ENCODE assay signal across 9 cellular contexts in the genomic region with DNA sequence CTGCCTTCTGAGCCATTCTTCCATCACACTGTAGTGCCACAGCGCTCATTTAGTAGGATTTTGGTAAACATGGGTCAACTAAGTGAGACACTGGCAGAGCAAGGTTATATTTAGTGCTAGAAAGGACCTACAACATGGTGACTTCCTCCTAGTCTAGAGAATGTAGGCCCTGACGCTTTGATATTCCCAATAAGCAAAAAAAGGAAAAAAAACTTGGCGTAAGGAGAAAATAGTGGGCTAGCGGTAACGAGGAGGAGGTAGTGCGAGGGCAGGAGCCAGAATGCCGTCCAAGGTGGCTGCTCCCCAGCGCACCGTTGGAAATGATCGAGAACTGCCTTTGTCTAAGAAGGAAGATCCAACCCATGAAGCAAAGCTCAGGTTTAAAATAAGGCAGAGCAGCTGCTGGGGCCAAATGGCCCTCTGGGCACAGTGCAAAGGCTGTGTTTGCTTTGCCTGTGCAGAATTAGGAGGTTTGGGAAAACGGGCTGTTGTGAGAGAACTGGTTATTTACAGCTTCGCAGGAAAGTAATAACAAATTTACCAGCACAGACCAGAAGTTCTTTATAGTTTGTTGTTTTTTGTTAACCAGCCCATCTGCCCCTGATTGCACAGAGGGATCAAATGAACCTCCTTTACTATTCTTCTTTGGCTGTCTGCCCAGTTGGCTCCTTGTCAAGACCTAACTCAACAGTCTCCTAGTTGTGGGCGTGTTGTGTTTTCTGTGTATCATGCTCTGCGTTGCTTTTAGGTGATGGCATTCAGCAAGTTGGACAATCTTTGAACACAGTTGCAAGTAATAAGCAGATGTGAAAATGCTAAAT.
DNase-seq lines count a peak whose midpoint lies in the region; ATAC-seq, FAIRE-seq and TF ChIP-seq lines count a peak whose summit lies in the region.
"Had no signal": no experiment of that assay in that cellular context is flagged by ENCODE, and none has a peak within 500 bp of the region (broad histone marks: within the 10 kb centered on the region; RNA-seq: fewer than 3 reads in every experiment).

No MANE protein-coding gene starts in this region.

- peak overlapping the region; percentile 39 for H3K4me2 ChIP-seq in A549

- TF ChIP-seq CTCF in A549 (IDR thresholded peaks at IDR 0.05) (no peak), fibroblast of the aortic adventitia (IDR thresholded peaks at IDR 0.05; ENCODE audit: insufficient read depth, low read length) (no peak)

- no peak overlapping the region for H3K4me3 Mint-ChIP-seq in activated CD4-positive, alpha-beta T cell treated with anti-CD3 and anti-CD28 coated beads, Interleukin-2, amount 10 ng/mL, durations not matched to agents 7 days and 5 days

- DNase-seq in A549 (ENCODE audit: low read depth in 1 of 2, low spot score in 1 of 2) (peak in 1 of 2 experiments; percentile 71), RKO (ENCODE audit: low spot score) (peak; percentile 25), fibroblast of the aortic adventitia (ENCODE audit: low read depth) (peak; percentile 92), stromal cell of bone marrow (ENCODE audit: low read depth) (peak; percentile 66)
- no peak for DNase-seq in activated CD4-positive, alpha-beta T cell treated with anti-CD3 and anti-CD28 coated beads, Interleukin-2, amount 10 ng/mL, durations not matched to agents 7 days and 5 days
- no peak for DNase-seq in activated naive CD4-positive, alpha-beta T cell treated with Interleukin-2 at 50 U/mL for 16 hours

- H3K27ac ChIP-seq in A549, result no peak overlapping the region

- H3K9me3 ChIP-seq in A549, result no peaks in the 10 kb centered on the region

- WGBS in A549 (ENCODE audit: missing lambda C conversion rate), result 72% methylated on average over 14 of the region's 14 CpGs

- H3K4me1 ChIP-seq in A549, result peaks cover 15% of the 10 kb centered on the region

- no peak overlapping the region for H3K27ac Mint-ChIP-seq in activated CD4-positive, alpha-beta T cell treated with anti-CD3 and anti-CD28 coated beads, Interleukin-2, amount 10 ng/mL, durations not matched to agents 7 days and 5 days

- no peak for TF ChIP-seq POLR2A in A549 (IDR thresholded peaks at IDR 0.05; ENCODE audit: low read length)

- TF ChIP-seq EP300 in A549 (IDR thresholded peaks at IDR 0.05), result no peak
- TF ChIP-seq EP300 in Ishikawa (IDR thresholded peaks at IDR 0.05; ENCODE audit: borderline replicate concordance), result no peak

- peaks cover 4% of the 10 kb centered on the region for H3K27me3 Mint-ChIP-seq in activated CD4-positive, alpha-beta T cell treated with anti-CD3 and anti-CD28 coated beads, Interleukin-2, amount 10 ng/mL, durations not matched to agents 7 days and 5 days

- peaks cover 5% of the 10 kb centered on the region for H3K4me1 Mint-ChIP-seq in activated CD4-positive, alpha-beta T cell treated with anti-CD3 and anti-CD28 coated beads, Interleukin-2, amount 10 ng/mL, durations not matched to agents 7 days and 5 days

- H3K9me3 Mint-ChIP-seq in activated CD4-positive, alpha-beta T cell treated with anti-CD3 and anti-CD28 coated beads, Interleukin-2, amount 10 ng/mL, durations not matched to agents 7 days and 5 days, result no peaks in the 10 kb centered on the region

- POLR2A ChIA-PET in A549 (lab: Yijun Ruan, JAX), result no interaction called here
- POLR2A ChIA-PET in activated CD4-positive, alpha-beta T cell treated with anti-CD3 and anti-CD28 coated beads, Interleukin-2, amount 10 ng/mL, durations not matched to agents 7 days and 5 days (lab: Charles Lee), result no interaction called here

- CTCF ChIA-PET in A549 (lab: Yijun Ruan, JAX), result interaction anchor here (1.2 to 15.6 kb wide), 3 partner anchors 14 to 196 kb away, joined by 3 to 209 read pairs (median 114); partner anchors contain the start of gene ASAP2
- CTCF ChIA-PET in activated CD4-positive, alpha-beta T cell treated with anti-CD3 and anti-CD28 coated beads, Interleukin-2, amount 10 ng/mL, durations not matched to agents 7 days and 5 days (lab: Charles Lee), result interaction anchor here (1.5 kb wide), 1 partner anchor 9 kb away, joined by 3 read pairs; no protein-coding TSS in a partner anchor

- TF ChIP-seq RAD21 in A549 (conservative IDR thresholded peaks at IDR 0.05 in 1 of 2, IDR thresholded peaks at IDR 0.05 in 1 of 2) (no peak), Ishikawa (IDR thresholded peaks at IDR 0.05; ENCODE audit: low read depth) (no peak)

- FAIRE-seq in A549 (lab: Jason Lieb, UNC), result no peak
- FAIRE-seq: G401.6 had no signal

- H3K36me3 Mint-ChIP-seq in activated CD4-positive, alpha-beta T cell treated with anti-CD3 and anti-CD28 coated beads, Interleukin-2, amount 10 ng/mL, durations not matched to agents 7 days and 5 days (ENCODE audit: low read depth), result no peaks in the 10 kb centered on the region

- H3K4me3 ChIP-seq in A549 (no peak overlapping the region), fibroblast of the aortic adventitia (ENCODE audit: low read depth, low read length) (no peak overlapping the region)

- ATAC-seq in A549, result peak in 1 of 2 experiments; percentile 49; a peak in 3 of 6 replicates
- no peak for ATAC-seq in GM18517 (IDR thresholded peaks at IDR 0.05; ENCODE audit: unreplicated experiment)

TF ChIP-seq in A549, 52 proteins besides CTCF, POLR2A, EP300 and RAD21:
- TF ChIP-seq SMC3 (IDR thresholded peaks at IDR 0.05), result no peak
- no peak for TF ChIP-seq TP53 (CRISPR knock-in tag; IDR thresholded peaks at IDR 0.05)
- TF ChIP-seq HOXB13 (CRISPR knock-in tag; IDR thresholded peaks at IDR 0.05; ENCODE audit: low read depth), result no peak
- TF ChIP-seq KDM1A (IDR thresholded peaks at IDR 0.05; ENCODE audit: low read depth), result no peak

TF ChIP-seq in Ishikawa, 13 proteins besides CTCF, POLR2A, EP300 and RAD21:
- TF ChIP-seq FOXM1 (IDR thresholded peaks at IDR 0.05; ENCODE audit: borderline replicate concordance, low read depth), result no peak
- TF ChIP-seq TEAD4 (IDR thresholded peaks at IDR 0.05), result peak; percentile 29; the same call in 1 of the 2 replicates
- TF ChIP-seq ZBTB7A (IDR thresholded peaks at IDR 0.05; ENCODE audit: low read depth), result no peak
- TF ChIP-seq NFIC (IDR thresholded peaks at IDR 0.05), result peak; percentile 95
- TF ChIP-seq CREB1 (IDR thresholded peaks at IDR 0.05; ENCODE audit: low read depth), result no peak

Comparison
In these comparisons a context has a peak if more than half of its experiments do, and no peak if none do; other contexts are left out.
1. DNase-seq: peak in RKO (single experiment), fibroblast of the aortic adventitia (single experiment) and stromal cell of bone marrow (single experiment); none in activated CD4-positive, alpha-beta T cell treated with anti-CD3 and anti-CD28 coated beads, Interleukin-2, amount 10 ng/mL, durations not matched to agents 7 days and 5 days (single experiment) and activated naive CD4-positive, alpha-beta T cell treated with Interleukin-2 at 50 U/mL for 16 hours (single experiment).